8 cellular contexts compared by ENCODE assay signal in the genomic region with DNA sequence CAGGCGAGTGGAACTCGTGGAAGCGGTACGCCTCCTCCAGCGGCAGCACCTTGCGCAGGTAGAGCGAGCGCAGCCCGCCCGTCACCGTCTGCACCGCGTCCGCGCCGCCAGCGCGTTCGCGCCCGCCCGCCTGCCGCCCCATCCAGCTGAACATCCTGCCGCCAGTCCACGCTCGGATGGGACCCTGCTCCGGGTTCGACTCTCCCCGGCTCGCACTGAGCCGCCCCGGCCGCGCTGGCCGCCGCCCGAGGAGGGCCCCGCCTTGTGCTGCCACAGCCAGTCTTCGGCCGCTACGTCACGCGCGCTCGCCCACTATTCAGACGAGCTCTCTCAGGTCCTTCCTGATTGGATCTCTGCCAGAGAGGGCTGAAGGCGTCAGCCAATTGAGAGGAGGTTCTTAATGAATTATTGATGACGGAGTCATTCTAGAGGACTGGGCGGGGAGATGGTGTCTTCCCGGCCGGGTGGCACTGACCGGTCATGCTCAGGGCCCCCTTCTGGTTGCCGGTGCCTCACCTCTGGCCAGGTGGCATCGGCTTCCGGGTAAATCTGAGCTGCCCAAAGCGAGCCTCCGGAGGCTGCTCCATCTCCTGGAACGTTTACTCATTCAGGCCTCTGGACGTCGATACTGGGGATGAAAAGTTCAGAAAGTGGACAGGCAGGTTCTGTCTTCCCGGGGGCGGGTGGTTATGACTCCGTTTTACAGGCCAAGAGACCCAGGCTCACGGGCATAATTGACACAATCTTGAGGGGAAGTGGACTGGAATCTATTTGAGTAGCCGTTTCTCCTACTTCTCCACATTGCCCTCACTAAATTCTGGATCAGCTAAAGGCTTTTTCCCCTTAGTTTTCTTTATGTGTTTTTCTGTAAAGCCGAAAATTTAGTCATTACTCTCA. TPM values are rescaled to one million over a fixed set of nuclear protein-coding genes. Genes with fewer than 3 reads are reported as not detected.
A peak's percentile ranks its signal among the peaks of the same experiment; 100 is the strongest.
DNase-seq lines count a peak whose midpoint lies in the region; ATAC-seq, FAIRE-seq and TF ChIP-seq lines count a peak whose summit lies in the region.

A gene (minus strand): TSS at position 217 of the 897 bp plus-strand sequence. CDS start 63 bp downstream, at position 154.

- peak within 1 kb of the TSS; percentile 88 to 90 for H3K27ac ChIP-seq in prostate gland

- ATAC-seq in HG02884 (IDR thresholded peaks at IDR 0.05; ENCODE audit: unreplicated experiment) (peak; percentile 73), left ventricle myocardium superior (peak; percentile 94)

- peaks cover 7% of the 10 kb centered on the region for H3K36me3 Mint-ChIP-seq in T-helper 1 cell treated with Interleukin-12 subunit alpha and Interleukin-12 subunit beta and Interleukin-4 antibody, amounts not matched to agents 30 μg/mL and 1 μg/mL, for 36 hours (ENCODE audit: low read depth)

- peaks cover 11% of the 10 kb centered on the region for H3K27me3 Mint-ChIP-seq in T-helper 1 cell treated with Interleukin-12 subunit alpha and Interleukin-12 subunit beta and Interleukin-4 antibody, amounts not matched to agents 30 μg/mL and 1 μg/mL, for 36 hours (ENCODE audit: low read depth)

- peaks cover 45% of the 10 kb centered on the region for H3K4me1 Mint-ChIP-seq in T-helper 1 cell treated with Interleukin-12 subunit alpha and Interleukin-12 subunit beta and Interleukin-4 antibody, amounts not matched to agents 30 μg/mL and 1 μg/mL, for 36 hours (ENCODE audit: low read depth)

- H3K9me3 ChIP-seq in prostate gland, result no peaks in the 10 kb centered on the region

- peak within 1 kb of the TSS; percentile 93 for H3K27ac Mint-ChIP-seq in T-helper 1 cell treated with Interleukin-12 subunit alpha and Interleukin-12 subunit beta and Interleukin-4 antibody, amounts not matched to agents 30 μg/mL and 1 μg/mL, for 36 hours

- peak; percentile 98 for TF ChIP-seq POLR2A in prostate gland (IDR thresholded peaks at IDR 0.05)

- peak; percentile 97 for DNase-seq in GM13977 (ENCODE audit: low spot score)
- peak; percentile 95 for DNase-seq in NCI-H1694 (lab: John Stamatoyannopoulos, UW)
- DNase-seq in amygdala (lab: John Stamatoyannopoulos, UW), result peak; percentile 22 to 98 (median 88)
- DNase-seq in left ventricle myocardium superior, result peak; percentile 99
- DNase-seq in prostate gland (ENCODE audit: low spot score), result peak; percentile 99
- peak; percentile 98 for DNase-seq in urothelium cell line (ENCODE audit: low spot score)

- TF ChIP-seq CTCF in GM13977 (IDR thresholded peaks at IDR 0.05; ENCODE audit: extremely low read depth, insufficient read depth, missing control alignments) (peak; percentile 47), prostate gland (IDR thresholded peaks at IDR 0.05) (peak in 3 of 4 experiments; percentile 16 to 58 (median 54))

- no peaks in the 10 kb centered on the region for H3K4me1 ChIP-seq in prostate gland (replicated peaks)

- intact Hi-C loops in left ventricle myocardium superior (cut with micrococcal nuclease) (no loop called here), prostate gland (cut with DNase I) (no loop called here)

- no peaks in the 10 kb centered on the region for H3K9me3 Mint-ChIP-seq in T-helper 1 cell treated with Interleukin-12 subunit alpha and Interleukin-12 subunit beta and Interleukin-4 antibody, amounts not matched to agents 30 μg/mL and 1 μg/mL, for 36 hours

- H3K4me3 Mint-ChIP-seq in T-helper 1 cell treated with Interleukin-12 subunit alpha and Interleukin-12 subunit beta and Interleukin-4 antibody, amounts not matched to agents 30 μg/mL and 1 μg/mL, for 36 hours, result peak within 1 kb of the TSS; percentile 88

- no peaks in the 10 kb centered on the region for H3K27me3 ChIP-seq in prostate gland (replicated peaks; ENCODE audit: insufficient read depth)

- in situ Hi-C loops in GM13977 (cut with MboI; ENCODE audit: low pct_unique_long_range_greater_than_20kb, low sequenced_read_pairs, unreplicated experiment), result no loop called here

- WGBS in prostate gland, result 2% methylated on average over 63 of the region's 66 CpGs

- peak; percentile 20 for FAIRE-seq in urothelium cell line (lab: Jason Lieb, UNC)

- peak within 1 kb of the TSS; percentile 83 to 90 for H3K4me3 ChIP-seq in prostate gland

- no peaks in the 10 kb centered on the region for H3K36me3 ChIP-seq in prostate gland

RNA-seq across cellular contexts. Expression of the gene that starts here (rescaled TPM):
- 53.5 TPM for total RNA-seq in left ventricle myocardium superior
- total RNA-seq in prostate gland, result 10 to 100 TPM; 18.4 to 22.6 TPM

Comparison
In these comparisons a context has a peak if more than half of its experiments do, and no peak if none do; other contexts are left out.
1. Peak in every context shown above with its lines: DNase-seq, ATAC-seq, H3K4me3 ChIP-seq and H3K27ac ChIP-seq.